1 cellular context compared by ENCODE assay signal in the genomic region with DNA sequence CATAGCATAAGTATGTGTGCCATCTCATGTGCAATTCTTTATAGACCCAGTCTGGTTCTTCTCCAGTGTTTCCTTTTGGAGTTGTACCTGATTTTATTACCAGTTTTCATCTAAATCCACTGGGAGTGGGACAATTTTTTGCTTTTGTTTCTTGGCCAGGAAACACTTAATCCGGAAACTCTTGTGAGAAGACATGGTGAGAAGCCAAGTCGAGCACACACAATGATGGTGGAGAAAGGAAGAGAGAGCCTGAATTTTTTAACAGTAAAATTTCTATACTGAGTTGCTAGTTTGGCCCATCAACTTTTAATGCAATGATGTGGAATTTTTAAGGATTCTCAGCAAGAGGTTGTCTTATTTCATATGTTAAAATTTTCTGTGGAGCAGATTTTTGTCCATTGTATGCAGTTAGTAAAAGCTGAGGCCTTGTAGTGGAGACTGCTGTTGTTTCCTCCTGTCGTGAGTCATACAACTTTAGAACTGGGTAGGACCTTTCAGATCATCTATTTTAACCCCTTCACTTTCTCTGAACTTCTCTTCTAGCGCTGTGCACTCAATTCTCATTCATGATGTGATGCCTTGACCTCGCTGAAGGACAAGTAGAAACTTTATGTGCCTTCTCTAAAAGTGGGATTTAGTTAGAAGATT.
TF ChIP-seq lines count a peak whose summit lies in the region.

No MANE protein-coding gene starts in this region.

TF ChIP-seq in H1, 55 proteins besides CTCF, POLR2A, EP300 and RAD21:
- TF ChIP-seq CTBP2 (IDR thresholded peaks at IDR 0.05; ENCODE audit: borderline replicate concordance, insufficient read depth, insufficient read length, low read length) = no peak
- TF ChIP-seq, protein P1, sequence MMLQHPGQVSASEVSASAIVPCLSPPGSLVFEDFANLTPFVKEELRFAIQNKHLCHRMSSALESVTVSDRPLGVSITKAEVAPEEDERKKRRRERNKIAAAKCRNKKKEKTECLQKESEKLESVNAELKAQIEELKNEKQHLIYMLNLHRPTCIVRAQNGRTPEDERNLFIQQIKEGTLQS (IDR thresholded peaks at IDR 0.05; ENCODE audit: insufficient read depth, low read depth, low read length) = no peak
- no peak for TF ChIP-seq YY1 (IDR thresholded peaks at IDR 0.05; ENCODE audit: low read depth, low read length)
- no peak for TF ChIP-seq CREB1 (IDR thresholded peaks at IDR 0.05)
- TF ChIP-seq CHD2 (IDR thresholded peaks at IDR 0.05; ENCODE audit: low read length) = no peak
- TF ChIP-seq, protein P2, sequence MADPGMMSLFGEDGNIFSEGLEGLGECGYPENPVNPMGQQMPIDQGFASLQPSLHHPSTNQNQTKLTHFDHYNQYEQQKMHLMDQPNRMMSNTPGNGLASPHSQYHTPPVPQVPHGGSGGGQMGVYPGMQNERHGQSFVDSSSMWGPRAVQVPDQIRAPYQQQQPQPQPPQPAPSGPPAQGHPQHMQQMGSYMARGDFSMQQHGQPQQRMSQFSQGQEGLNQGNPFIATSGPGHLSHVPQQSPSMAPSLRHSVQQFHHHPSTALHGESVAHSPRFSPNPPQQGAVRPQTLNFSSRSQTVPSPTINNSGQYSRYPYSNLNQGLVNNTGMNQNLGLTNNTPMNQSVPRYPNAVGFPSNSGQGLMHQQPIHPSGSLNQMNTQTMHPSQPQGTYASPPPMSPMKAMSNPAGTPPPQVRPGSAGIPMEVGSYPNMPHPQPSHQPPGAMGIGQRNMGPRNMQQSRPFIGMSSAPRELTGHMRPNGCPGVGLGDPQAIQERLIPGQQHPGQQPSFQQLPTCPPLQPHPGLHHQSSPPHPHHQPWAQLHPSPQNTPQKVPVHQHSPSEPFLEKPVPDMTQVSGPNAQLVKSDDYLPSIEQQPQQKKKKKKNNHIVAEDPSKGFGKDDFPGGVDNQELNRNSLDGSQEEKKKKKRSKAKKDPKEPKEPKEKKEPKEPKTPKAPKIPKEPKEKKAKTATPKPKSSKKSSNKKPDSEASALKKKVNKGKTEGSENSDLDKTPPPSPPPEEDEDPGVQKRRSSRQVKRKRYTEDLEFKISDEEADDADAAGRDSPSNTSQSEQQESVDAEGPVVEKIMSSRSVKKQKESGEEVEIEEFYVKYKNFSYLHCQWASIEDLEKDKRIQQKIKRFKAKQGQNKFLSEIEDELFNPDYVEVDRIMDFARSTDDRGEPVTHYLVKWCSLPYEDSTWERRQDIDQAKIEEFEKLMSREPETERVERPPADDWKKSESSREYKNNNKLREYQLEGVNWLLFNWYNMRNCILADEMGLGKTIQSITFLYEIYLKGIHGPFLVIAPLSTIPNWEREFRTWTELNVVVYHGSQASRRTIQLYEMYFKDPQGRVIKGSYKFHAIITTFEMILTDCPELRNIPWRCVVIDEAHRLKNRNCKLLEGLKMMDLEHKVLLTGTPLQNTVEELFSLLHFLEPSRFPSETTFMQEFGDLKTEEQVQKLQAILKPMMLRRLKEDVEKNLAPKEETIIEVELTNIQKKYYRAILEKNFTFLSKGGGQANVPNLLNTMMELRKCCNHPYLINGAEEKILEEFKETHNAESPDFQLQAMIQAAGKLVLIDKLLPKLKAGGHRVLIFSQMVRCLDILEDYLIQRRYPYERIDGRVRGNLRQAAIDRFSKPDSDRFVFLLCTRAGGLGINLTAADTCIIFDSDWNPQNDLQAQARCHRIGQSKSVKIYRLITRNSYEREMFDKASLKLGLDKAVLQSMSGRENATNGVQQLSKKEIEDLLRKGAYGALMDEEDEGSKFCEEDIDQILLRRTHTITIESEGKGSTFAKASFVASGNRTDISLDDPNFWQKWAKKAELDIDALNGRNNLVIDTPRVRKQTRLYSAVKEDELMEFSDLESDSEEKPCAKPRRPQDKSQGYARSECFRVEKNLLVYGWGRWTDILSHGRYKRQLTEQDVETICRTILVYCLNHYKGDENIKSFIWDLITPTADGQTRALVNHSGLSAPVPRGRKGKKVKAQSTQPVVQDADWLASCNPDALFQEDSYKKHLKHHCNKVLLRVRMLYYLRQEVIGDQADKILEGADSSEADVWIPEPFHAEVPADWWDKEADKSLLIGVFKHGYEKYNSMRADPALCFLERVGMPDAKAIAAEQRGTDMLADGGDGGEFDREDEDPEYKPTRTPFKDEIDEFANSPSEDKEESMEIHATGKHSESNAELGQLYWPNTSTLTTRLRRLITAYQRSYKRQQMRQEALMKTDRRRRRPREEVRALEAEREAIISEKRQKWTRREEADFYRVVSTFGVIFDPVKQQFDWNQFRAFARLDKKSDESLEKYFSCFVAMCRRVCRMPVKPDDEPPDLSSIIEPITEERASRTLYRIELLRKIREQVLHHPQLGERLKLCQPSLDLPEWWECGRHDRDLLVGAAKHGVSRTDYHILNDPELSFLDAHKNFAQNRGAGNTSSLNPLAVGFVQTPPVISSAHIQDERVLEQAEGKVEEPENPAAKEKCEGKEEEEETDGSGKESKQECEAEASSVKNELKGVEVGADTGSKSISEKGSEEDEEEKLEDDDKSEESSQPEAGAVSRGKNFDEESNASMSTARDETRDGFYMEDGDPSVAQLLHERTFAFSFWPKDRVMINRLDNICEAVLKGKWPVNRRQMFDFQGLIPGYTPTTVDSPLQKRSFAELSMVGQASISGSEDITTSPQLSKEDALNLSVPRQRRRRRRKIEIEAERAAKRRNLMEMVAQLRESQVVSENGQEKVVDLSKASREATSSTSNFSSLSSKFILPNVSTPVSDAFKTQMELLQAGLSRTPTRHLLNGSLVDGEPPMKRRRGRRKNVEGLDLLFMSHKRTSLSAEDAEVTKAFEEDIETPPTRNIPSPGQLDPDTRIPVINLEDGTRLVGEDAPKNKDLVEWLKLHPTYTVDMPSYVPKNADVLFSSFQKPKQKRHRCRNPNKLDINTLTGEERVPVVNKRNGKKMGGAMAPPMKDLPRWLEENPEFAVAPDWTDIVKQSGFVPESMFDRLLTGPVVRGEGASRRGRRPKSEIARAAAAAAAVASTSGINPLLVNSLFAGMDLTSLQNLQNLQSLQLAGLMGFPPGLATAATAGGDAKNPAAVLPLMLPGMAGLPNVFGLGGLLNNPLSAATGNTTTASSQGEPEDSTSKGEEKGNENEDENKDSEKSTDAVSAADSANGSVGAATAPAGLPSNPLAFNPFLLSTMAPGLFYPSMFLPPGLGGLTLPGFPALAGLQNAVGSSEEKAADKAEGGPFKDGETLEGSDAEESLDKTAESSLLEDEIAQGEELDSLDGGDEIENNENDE (IDR thresholded peaks at IDR 0.05; ENCODE audit: insufficient replicate concordance, low read length) = no peak
- TF ChIP-seq TCF12 (IDR thresholded peaks at IDR 0.05; ENCODE audit: low read depth, low read length) = no peak
